8 cellular contexts compared by ENCODE assay signal in the genomic region with DNA sequence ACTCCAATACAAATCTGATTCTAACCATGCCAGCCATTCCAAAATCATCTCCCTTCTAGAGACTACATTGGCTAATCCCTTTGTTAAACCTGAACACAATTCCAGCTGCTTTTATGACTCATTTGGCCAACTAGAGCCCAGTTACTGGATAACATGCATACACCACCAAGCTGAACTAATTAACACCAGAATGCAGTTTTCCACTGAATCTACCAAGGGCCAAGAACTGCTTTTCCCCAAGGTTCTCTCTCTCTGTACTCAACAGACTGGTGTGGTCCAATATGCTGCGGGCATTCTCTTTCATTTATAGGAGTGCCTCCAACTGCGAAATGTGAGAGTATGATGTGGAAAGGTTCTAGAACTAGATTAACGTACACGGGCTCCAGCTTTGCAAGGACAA. TPM values are rescaled to one million over a fixed set of nuclear protein-coding genes. Genes with fewer than 3 reads are reported as not detected.
DNase-seq lines count a peak whose midpoint lies in the region; ATAC-seq, FAIRE-seq and TF ChIP-seq lines count a peak whose summit lies in the region.

No MANE protein-coding gene starts in this region.

- H3K9me3 ChIP-seq in CD8-positive, alpha-beta memory T cell (ENCODE audit: low read length), result no peaks in the 10 kb centered on the region
- H3K9me3 ChIP-seq in K562 (replicated peaks; ENCODE audit: control insufficient read depth, insufficient read depth, low read depth, low read length) (no peaks in the 10 kb centered on the region), thyroid gland (no peaks in the 10 kb centered on the region)

- H3K36me3 ChIP-seq in CD8-positive, alpha-beta memory T cell (ENCODE audit: insufficient read depth, low read length), result no peaks in the 10 kb centered on the region
- H3K36me3 ChIP-seq in KMS-11 (ENCODE audit: insufficient read depth) (peaks cover 12% of the 10 kb centered on the region; the same call in 1 of the 2 replicates), K562 (ENCODE audit: control insufficient read depth, insufficient read depth, low read length) (peaks cover 3% of the 10 kb centered on the region; the same call in 2 of the 3 replicates), thyroid gland (no peaks in the 10 kb centered on the region)

- ATAC-seq in K562 (no peak), GM21723 (IDR thresholded peaks at IDR 0.05; ENCODE audit: unreplicated experiment) (no peak), GM18517 (IDR thresholded peaks at IDR 0.05; ENCODE audit: unreplicated experiment) (no peak)

- H3K36me3 Mint-ChIP-seq in CD8-positive, alpha-beta memory T cell, result peaks cover 0 to 11% (median 0%) of the 10 kb centered on the region in 3 donors

- CTCF ChIA-PET in CD8-positive, alpha-beta memory T cell (lab: Charles Lee), result interaction anchor here (2.2 kb wide), 1 partner anchor 160 kb away, joined by 5 read pairs; no protein-coding TSS in a partner anchor
- CTCF ChIA-PET in K562 (lab: Yijun Ruan, JAX; ENCODE audit: low intra/inter-chr PET ratio), result no interaction called here

- intact Hi-C loops in K562 (cut with micrococcal nuclease) (loop anchor here (10.0 kb wide), 1 partner anchor 626 kb away; no protein-coding TSS in a partner anchor), thyroid gland (cut with DNase I) (loop anchor here (10.0 kb wide), 1 partner anchor 336 kb away; a partner anchor contains a TSS)

- H3K4me3 ChIP-seq in CD8-positive, alpha-beta memory T cell (ENCODE audit: low read length), result peak overlapping the region; percentile 58
- H3K4me3 ChIP-seq in KMS-11 (IDR thresholded peaks at IDR 0.05; ENCODE audit: insufficient read depth, low read depth, low read length) (no peak overlapping the region), K562 (peak overlapping the region; percentile 54), thyroid gland (replicated peaks in 1 of 3) (peak overlapping the region in 2 of 3 donors; percentile 64 to 78)

- no peaks in the 10 kb centered on the region for H3K27me3 ChIP-seq in CD8-positive, alpha-beta memory T cell (ENCODE audit: insufficient read depth, low read length, poor library complexity, severe bottlenecking)
- H3K27me3 ChIP-seq in KMS-11 (ENCODE audit: insufficient read depth, low read depth), result no peaks in the 10 kb centered on the region
- no peaks in the 10 kb centered on the region for H3K27me3 ChIP-seq in K562 (ENCODE audit: control insufficient read depth in 2 of 2, insufficient read depth in 2 of 2, low read length in 2 of 2)
- H3K27me3 ChIP-seq in thyroid gland, result no peaks in the 10 kb centered on the region

- H3K9me3 Mint-ChIP-seq in CD8-positive, alpha-beta memory T cell, result no peaks in the 10 kb centered on the region

- H3K4me1 Mint-ChIP-seq in CD8-positive, alpha-beta memory T cell, result peaks cover 57 to 64% (median 62%) of the 10 kb centered on the region in 3 donors

- H3K27ac ChIP-seq in CD8-positive, alpha-beta memory T cell (ENCODE audit: low read depth, low read length), result peak overlapping the region; percentile 14
- H3K27ac ChIP-seq in KMS-11 (peak overlapping the region; percentile 49; the same call in 1 of the 2 replicates), K562 (ENCODE audit: extremely low read depth, low read depth, low read length) (no peak overlapping the region), thyroid gland (peak overlapping the region in 2 of 3 donors; percentile 40 to 70)

- no peak for DNase-seq in CD8-positive, alpha-beta memory T cell
- DNase-seq in K562 (ENCODE audit: extremely low read depth in 1 of 4, low spot score in 3 of 4), result no peak
- peak; percentile 80 for DNase-seq in kidney tubule cell (ENCODE audit: low spot score)
- no peak for DNase-seq in thyroid gland
- no peak for DNase-seq in COLO668 (lab: John Stamatoyannopoulos, UW; ENCODE audit: unreplicated experiment)

- no peak overlapping the region for H2AFZ ChIP-seq in KMS-11 (ENCODE audit: low read depth)
- H2AFZ ChIP-seq in K562 (ENCODE audit: low read depth, low read length), result 0 out of 2 replicates have a peak overlapping the region, but pooled peaks have one; percentile 27

- FAIRE-seq in K562 (lab: Jason Lieb, UNC), result peak; percentile 58

- H3K4me2 ChIP-seq in KMS-11 (peak overlapping the region; percentile 67), K562 (ENCODE audit: insufficient read depth, low read length) (peak overlapping the region; percentile 83)

- peak overlapping the region; percentile 89 to 94 (median 91) for H3K4me3 Mint-ChIP-seq in CD8-positive, alpha-beta memory T cell

- no peak for TF ChIP-seq RAD21 in K562 (CRISPR knock-in tag; conservative IDR thresholded peaks at IDR 0.05 in 1 of 2, IDR thresholded peaks at IDR 0.05 in 1 of 2)

- no peak for TF ChIP-seq EP300 in K562 (IDR thresholded peaks at IDR 0.05; ENCODE audit: low read length)

- H3K9me1 ChIP-seq in K562 (ENCODE audit: control insufficient read depth, insufficient read depth, low read length), result no peaks in the 10 kb centered on the region

- TF ChIP-seq CTCF in KMS-11 (conservative IDR thresholded peaks at IDR 0.05; ENCODE audit: low read depth, low read length) (no peak), K562 (IDR thresholded peaks at IDR 0.05 in 2 of 3, conservative IDR thresholded peaks at IDR 0.05 in 1 of 3; ENCODE audit: insufficient read depth in 2 of 3, low read depth in 1 of 3, low read length in 3 of 3) (no peak), thyroid gland (IDR thresholded peaks at IDR 0.05) (no peak)

- in situ Hi-C loops in K562 (cut with MboI), result loop anchor here (25.0 kb wide), 2 partner anchors 338 to 613 kb away; a partner anchor contains a TSS

- POLR2A ChIA-PET in CD8-positive, alpha-beta memory T cell (lab: Charles Lee), result no interaction called here
- POLR2A ChIA-PET in K562 (lab: Yijun Ruan, JAX), result interaction anchor here (0.6 to 1.3 kb wide), 3 partner anchors 10 to 108 kb away, joined by 3 to 7 read pairs (median 3); no protein-coding TSS in a partner anchor

- H3K9ac ChIP-seq in KMS-11, result peak overlapping the region; percentile 77; the same call in 1 of the 2 replicates
- peak overlapping the region in 1 of 2 experiments; percentile 57; a peak in 2 of 4 replicates for H3K9ac ChIP-seq in K562 (ENCODE audit: insufficient read depth in 1 of 2, low read depth in 2 of 2, low read length in 2 of 2)

- H3K27ac Mint-ChIP-seq in CD8-positive, alpha-beta memory T cell, result peak overlapping the region; percentile 57 to 95 (median 88)

- no peak for TF ChIP-seq POLR2A in K562 (conservative IDR thresholded peaks at IDR 0.05)
- TF ChIP-seq POLR2A in thyroid gland (IDR thresholded peaks at IDR 0.05), result no peak

- no peaks in the 10 kb centered on the region for H3K27me3 Mint-ChIP-seq in CD8-positive, alpha-beta memory T cell

- peaks cover 30% of the 10 kb centered on the region for H3K4me1 ChIP-seq in CD8-positive, alpha-beta memory T cell (ENCODE audit: insufficient read depth, low read length)
- H3K4me1 ChIP-seq in KMS-11 (ENCODE audit: low read depth, poor library complexity, severe bottlenecking), result peaks cover 63% of the 10 kb centered on the region
- H3K4me1 ChIP-seq in K562 (replicated peaks in 1 of 2; ENCODE audit: control insufficient read depth in 2 of 2, insufficient read depth in 2 of 2, low read length in 2 of 2), result peaks cover 22 to 25% of the 10 kb centered on the region in 2 experiments; a peak in 4 of 5 replicates
- peaks cover 9 to 21% of the 10 kb centered on the region in 2 donors for H3K4me1 ChIP-seq in thyroid gland

- WGBS in K562 (ENCODE audit: insufficient coverage, low coverage, missing lambda C conversion rate), result 36% methylated on average over 4 of the region's 4 CpGs
- WGBS in thyroid gland, 2 donors, result 13 to 17% methylated on average over 4 of the region's 4 CpGs

- H4K20me1 ChIP-seq in KMS-11 (ENCODE audit: insufficient read depth), result peaks cover 24% of the 10 kb centered on the region; the same call in 1 of the 2 replicates
- H4K20me1 ChIP-seq in K562 (replicated peaks; ENCODE audit: control insufficient read depth, insufficient read depth, low read length), result peaks cover 15% of the 10 kb centered on the region

- peaks cover 68% of the 10 kb centered on the region for H3K79me2 ChIP-seq in KMS-11 (ENCODE audit: insufficient read depth, low read depth)
- H3K79me2 ChIP-seq in K562 (ENCODE audit: control insufficient read depth, insufficient read depth, low read length), result peaks cover 46% of the 10 kb centered on the region

- BruUV-seq in K562 (replicated peaks; lab: Mats Ljungman, UMichigan), result TSS peak; percentile 65

RNA-seq across cellular contexts. Expression of a gene that starts 1.5 kb away (rescaled TPM):
- total RNA-seq in CD8-positive, alpha-beta memory T cell, result 10 to 100 TPM; 49.4 to 49.7 TPM
- polyA plus RNA-seq in CD8-positive, alpha-beta memory T cell, result 3.6 TPM
- total RNA-seq in K562 (2011; cell fraction: chromatin; rRNA removed; ENCODE audit: low replicate concordance), result 29.6 and 50.1 TPM in 2 replicates
- 21.4 and 23.2 TPM in 2 replicates for total RNA-seq in K562 (2011; cell fraction: nucleolus; rRNA removed)
- total RNA-seq in K562 (2011; cell fraction: nucleoplasm; rRNA removed), result 37.2 and 50.9 TPM in 2 replicates
- total RNA-seq in K562 (2014; rRNA removed) (7.7 and 9.0 TPM in 2 replicates), K562 (2014; rRNA removed; fragmentation: Illumina TruSeq; extraction: Trizol) (13.4 and 17.1 TPM in 2 replicates), K562 (2015; rRNA removed; fragmentation: Illumina TruSeq; extraction: Trizol) (13.4 and 14.5 TPM in 2 replicates), K562 (2021) (14.7 and 16.4 TPM in 2 replicates), thyroid gland (10 to 100 TPM; 13.8 to 26.6 (median 18.5) TPM)
- polyA plus RNA-seq in K562 (2011; rRNA removed) (11.1 and 14.6 TPM in 2 replicates), K562 (2014; fragmentation: Illumina TruSeq; extraction: Trizol) (12.8 and 14.9 TPM in 2 replicates), K562 (2014; fragmentation: Nextera tagmentation; extraction: Ambion mirVana) (10 to 100 TPM in 1 of 2 experiments, 1 to 10 TPM in 1; 7.0 to 11.1 TPM), K562 (2014; rRNA removed) (9.0 and 9.2 TPM in 2 replicates)
- polyA plus RNA-seq in K562 (2011; cell fraction: cytosol; rRNA removed), result 7.1 and 9.9 TPM in 2 replicates
- 7.7 and 8.3 TPM in 2 replicates for polyA plus RNA-seq in K562 (2011; cell fraction: nucleus; rRNA removed)
- polyA plus RNA-seq in K562 (2012), result 9.1 and 9.7 TPM in 2 replicates
- polyA minus RNA-seq in K562 (2011; rRNA and poly(A)+ RNA removed), result 24.8 and 27.9 TPM in 2 replicates
- polyA minus RNA-seq in K562 (2011; cell fraction: cytosol; rRNA and poly(A)+ RNA removed), result 14.9 and 16.7 TPM in 2 replicates
- 5.0 and 7.9 TPM in 2 replicates for polyA minus RNA-seq in K562 (2011; cell fraction: nucleus; rRNA and poly(A)+ RNA removed)

RNA-seq across cellular contexts. Expression of a gene that starts 27.0 kb away (rescaled TPM):
- 10 to 100 TPM; 46.7 to 47.8 TPM for total RNA-seq in CD8-positive, alpha-beta memory T cell
- 81.2 TPM for polyA plus RNA-seq in CD8-positive, alpha-beta memory T cell
- total RNA-seq in K562 (2011; cell fraction: chromatin; rRNA removed; ENCODE audit: low replicate concordance), result 53.9 and 71.0 TPM in 2 replicates
- total RNA-seq in K562 (2011; cell fraction: nucleolus; rRNA removed), result 72.0 and 80.9 TPM in 2 replicates
- total RNA-seq in K562 (2011; cell fraction: nucleoplasm; rRNA removed), result 87.4 and 90.5 TPM in 2 replicates
- total RNA-seq in K562 (2014; rRNA removed) (51.6 and 56.9 TPM in 2 replicates), K562 (2014; rRNA removed; fragmentation: Illumina TruSeq; extraction: Trizol) (57.2 and 59.6 TPM in 2 replicates), K562 (2015; rRNA removed; fragmentation: Illumina TruSeq; extraction: Trizol) (45.5 and 47.9 TPM in 2 replicates), K562 (2021) (37.9 and 39.6 TPM in 2 replicates), thyroid gland (10 to 100 TPM; 50.4 to 77.3 (median 65.6) TPM)
- polyA plus RNA-seq in K562 (2011; rRNA removed) (46.5 and 55.8 TPM in 2 replicates), K562 (2014; fragmentation: Illumina TruSeq; extraction: Trizol) (42.1 and 43.0 TPM in 2 replicates), K562 (2014; fragmentation: Nextera tagmentation; extraction: Ambion mirVana) (10 to 100 TPM; 24.9 to 36.6 TPM), K562 (2014; rRNA removed) (54.8 and 57.4 TPM in 2 replicates)
- 30.6 and 48.2 TPM in 2 replicates for polyA plus RNA-seq in K562 (2011; cell fraction: cytosol; rRNA removed)
- polyA plus RNA-seq in K562 (2011; cell fraction: nucleus; rRNA removed), result 18.7 and 26.8 TPM in 2 replicates
- polyA plus RNA-seq in K562 (2012), result 40.6 and 47.0 TPM in 2 replicates
- polyA minus RNA-seq in K562 (2011; rRNA and poly(A)+ RNA removed), result 34.8 and 38.5 TPM in 2 replicates
- 8.6 and 8.9 TPM in 2 replicates for polyA minus RNA-seq in K562 (2011; cell fraction: cytosol; rRNA and poly(A)+ RNA removed)
- polyA minus RNA-seq in K562 (2011; cell fraction: nucleus; rRNA and poly(A)+ RNA removed), result 13.5 and 23.5 TPM in 2 replicates

RNA-seq across cellular contexts. Expression of a gene that starts 44.7 kb away (rescaled TPM):
- total RNA-seq in CD8-positive, alpha-beta memory T cell, result 100 to 1,000 TPM; 213 to 225 TPM
- polyA plus RNA-seq in CD8-positive, alpha-beta memory T cell, result 74.4 TPM
- total RNA-seq in K562 (2011; cell fraction: chromatin; rRNA removed; ENCODE audit: low replicate concordance), result 76.5 and 145 TPM in 2 replicates
- total RNA-seq in K562 (2011; cell fraction: nucleolus; rRNA removed), result 47.7 and 55.3 TPM in 2 replicates
- 91.1 and 108 TPM in 2 replicates for total RNA-seq in K562 (2011; cell fraction: nucleoplasm; rRNA removed)
- 138 and 162 TPM in 2 replicates for total RNA-seq in K562 (2014; rRNA removed)
- 78.1 and 97.1 TPM in 2 replicates for total RNA-seq in K562 (2014; rRNA removed; fragmentation: Illumina TruSeq; extraction: Trizol)
- 61.8 and 62.7 TPM in 2 replicates for total RNA-seq in K562 (2015; rRNA removed; fragmentation: Illumina TruSeq; extraction: Trizol)
- 152 and 166 TPM in 2 replicates for total RNA-seq in K562 (2021)
- polyA plus RNA-seq in K562 (2011; rRNA removed), result 224 and 245 TPM in 2 replicates
- polyA plus RNA-seq in K562 (2011; cell fraction: cytosol; rRNA removed), result 79.9 and 192 TPM in 2 replicates
- polyA plus RNA-seq in K562 (2011; cell fraction: nucleus; rRNA removed), result 123 and 248 TPM in 2 replicates
- polyA plus RNA-seq in K562 (2012), result 98.3 and 217 TPM in 2 replicates
- 189 and 206 TPM in 2 replicates for polyA plus RNA-seq in K562 (2014; fragmentation: Illumina TruSeq; extraction: Trizol)
- 100 to 1,000 TPM; 212 to 214 TPM for polyA plus RNA-seq in K562 (2014; fragmentation: Nextera tagmentation; extraction: Ambion mirVana)
- 229 and 233 TPM in 2 replicates for polyA plus RNA-seq in K562 (2014; rRNA removed)
- 101 and 108 TPM in 2 replicates for polyA minus RNA-seq in K562 (2011; rRNA and poly(A)+ RNA removed)
- 52.9 and 57.5 TPM in 2 replicates for polyA minus RNA-seq in K562 (2011; cell fraction: cytosol; rRNA and poly(A)+ RNA removed)
- 29.2 and 46.7 TPM in 2 replicates for polyA minus RNA-seq in K562 (2011; cell fraction: nucleus; rRNA and poly(A)+ RNA removed)
- total RNA-seq in thyroid gland, result 100 to 1,000 TPM in 1 of 4 donors, 10 to 100 TPM in 3; 34.8 to 111 (median 71.1) TPM
